Comparison of ENCODE assay signal across 19 cellular contexts in genomic region chr7:24974026-24974832, GRCh38. TPM values are rescaled to one million over a fixed set of nuclear protein-coding genes. Genes with fewer than 3 reads are reported as not detected.
DNase-seq lines count a peak whose midpoint lies in the region; ATAC-seq and TF ChIP-seq lines count a peak whose summit lies in the region.
"Had no signal": no experiment of that assay in that cellular context is flagged by ENCODE, and none has a peak within 500 bp of the region (broad histone marks: within the 10 kb centered on the region; RNA-seq: fewer than 3 reads in every experiment).

No MANE protein-coding gene starts in this region.

- H3K36me3 Mint-ChIP-seq in activated naive CD4-positive, alpha-beta T cell treated with anti-CD3 and anti-CD28 coated beads, Interleukin-2, amount 50 U/mL, for 24 hours, result peaks cover 3% of the 10 kb centered on the region
- H3K36me3 Mint-ChIP-seq in activated naive CD4-positive, alpha-beta T cell treated with anti-CD3 and anti-CD28 coated beads for 36 hours (ENCODE audit: low read depth), result peaks cover 5% of the 10 kb centered on the region
- H3K36me3 Mint-ChIP-seq in WTC11 (no peaks in the 10 kb centered on the region), CD14-positive monocyte (peaks cover 2 to 17% of the 10 kb centered on the region in 2 donors)

- peaks cover 7% of the 10 kb centered on the region for H4K20me1 ChIP-seq in osteoblast (ENCODE audit: insufficient read depth, low read length)

- H3K79me2 ChIP-seq in osteoblast (ENCODE audit: insufficient read depth, low read length), result peaks cover 89% of the 10 kb centered on the region

- no peaks in the 10 kb centered on the region for H3K9me3 Mint-ChIP-seq in activated naive CD4-positive, alpha-beta T cell treated with anti-CD3 and anti-CD28 coated beads, Interleukin-2, amount 50 U/mL, for 24 hours
- H3K9me3 Mint-ChIP-seq in activated naive CD4-positive, alpha-beta T cell treated with anti-CD3 and anti-CD28 coated beads for 36 hours, result no peaks in the 10 kb centered on the region
- H3K9me3 Mint-ChIP-seq in WTC11, result no peaks in the 10 kb centered on the region
- H3K9me3 Mint-ChIP-seq in CD14-positive monocyte, result peaks cover 0 to 1% (median 0%) of the 10 kb centered on the region in 7 donors
- H3K9me3 Mint-ChIP-seq: CD4-positive, alpha-beta T cell had no signal

- TF ChIP-seq CTCF in WTC11 (IDR thresholded peaks at IDR 0.05), result no peak
- no peak for TF ChIP-seq CTCF in osteoblast (IDR thresholded peaks at IDR 0.05; ENCODE audit: extremely low read depth, low read depth, low read length)
- TF ChIP-seq CTCF in CD14-positive monocyte (IDR thresholded peaks at IDR 0.05), result no peak

- no peak overlapping the region for H3K4me2 ChIP-seq in osteoblast (ENCODE audit: insufficient read depth, low read length)

- intact Hi-C loops in activated naive CD4-positive, alpha-beta T cell treated with anti-CD3 and anti-CD28 coated beads for 36 hours (cut with micrococcal nuclease), result no loop called here
- intact Hi-C loops in CD14-positive monocyte (cut with micrococcal nuclease), result no loop called here

- no peak for ATAC-seq in WTC11
- no peak for ATAC-seq in SK-N-SH treated with all-trans-retinoic acid at 6 μM for 48 hours

- no peak for DNase-seq in activated naive CD4-positive, alpha-beta T cell treated with anti-CD3 and anti-CD28 coated beads for 36 hours
- peak; percentile 45 for DNase-seq in MG63
- DNase-seq in WTC11 (ENCODE audit: low spot score), result no peak
- no peak for DNase-seq in osteoblast (ENCODE audit: insufficient read length, low spot score, missing footprints)
- DNase-seq in CD14-positive monocyte (ENCODE audit: low spot score), result no peak
- no peak for DNase-seq in NCI-H2171 (lab: John Stamatoyannopoulos, UW)
- DNase-seq: 8988T; CD4-positive, alpha-beta T cell; EL; KBM-7; NCI-H1417 treated with DMSO at 0.1 percent for 48 hours; NCI-H187 treated with DMSO at 0.1 percent for 48 hours; NCI-H446; SHP77 treated with DMSO at 0.1 percent for 48 hours; SK-N-SH; T-helper 1 cell had no signal

- H3K36me3 ChIP-seq in MG63 (peaks cover 4% of the 10 kb centered on the region), osteoblast (ENCODE audit: insufficient read depth, low read length) (no peaks in the 10 kb centered on the region)

- no peak overlapping the region for H2AFZ ChIP-seq in osteoblast (ENCODE audit: low read length)

- peaks cover 86% of the 10 kb centered on the region for H3K4me1 Mint-ChIP-seq in activated naive CD4-positive, alpha-beta T cell treated with anti-CD3 and anti-CD28 coated beads, Interleukin-2, amount 50 U/mL, for 24 hours
- peaks cover 70% of the 10 kb centered on the region for H3K4me1 Mint-ChIP-seq in activated naive CD4-positive, alpha-beta T cell treated with anti-CD3 and anti-CD28 coated beads for 36 hours (ENCODE audit: low read depth)
- H3K4me1 Mint-ChIP-seq in WTC11 (peaks cover 65% of the 10 kb centered on the region), CD14-positive monocyte (peaks cover 21% of the 10 kb centered on the region)

- H3K4me3 ChIP-seq in MG63 (no peak overlapping the region), osteoblast (ENCODE audit: insufficient read depth, low read length) (no peak overlapping the region)

- H3K27ac Mint-ChIP-seq in activated naive CD4-positive, alpha-beta T cell treated with anti-CD3 and anti-CD28 coated beads, Interleukin-2, amount 50 U/mL, for 24 hours, result no peak overlapping the region
- no peak overlapping the region for H3K27ac Mint-ChIP-seq in activated naive CD4-positive, alpha-beta T cell treated with anti-CD3 and anti-CD28 coated beads for 36 hours
- H3K27ac Mint-ChIP-seq in WTC11, result peak overlapping the region; percentile 9; the same call in 1 of the 2 replicates
- H3K27ac Mint-ChIP-seq in CD14-positive monocyte, result peak overlapping the region in 1 of 7 donors; percentile 3
- H3K27ac Mint-ChIP-seq: B cell; CD4-positive, alpha-beta T cell had no signal

- H3K27me3 ChIP-seq in MG63 (no peaks in the 10 kb centered on the region), osteoblast (ENCODE audit: insufficient read depth, low read length) (no peaks in the 10 kb centered on the region)

- H3K27me3 Mint-ChIP-seq in activated naive CD4-positive, alpha-beta T cell treated with anti-CD3 and anti-CD28 coated beads, Interleukin-2, amount 50 U/mL, for 24 hours, result no peaks in the 10 kb centered on the region
- no peaks in the 10 kb centered on the region for H3K27me3 Mint-ChIP-seq in activated naive CD4-positive, alpha-beta T cell treated with anti-CD3 and anti-CD28 coated beads for 36 hours (ENCODE audit: low read depth)
- H3K27me3 Mint-ChIP-seq in WTC11 (ENCODE audit: low read depth) (peaks cover 13% of the 10 kb centered on the region), CD14-positive monocyte (ENCODE audit: low read depth in 3 of 3) (peaks cover 10 to 18% (median 14%) of the 10 kb centered on the region in 3 donors)
- H3K27me3 Mint-ChIP-seq: B cell; CD4-positive, alpha-beta T cell had no signal

- CTCF ChIA-PET in activated naive CD4-positive, alpha-beta T cell treated with anti-CD3 and anti-CD28 coated beads for 36 hours (lab: Charles Lee), result interaction anchor here (2.4 to 3.2 kb wide), 2 partner anchors 154 to 162 kb away, joined by 8 to 12 read pairs; no protein-coding TSS in a partner anchor
- CTCF ChIA-PET in WTC11 (lab: Charles Lee), result interaction anchor here (1.5 kb wide), 1 partner anchor 8 kb away, joined by 3 read pairs; no protein-coding TSS in a partner anchor

- POLR2A ChIA-PET in WTC11 (lab: Charles Lee), result no interaction called here

- peak overlapping the region; percentile 96 for H3K27ac ChIP-seq in osteoblast (ENCODE audit: low read depth, low read length)

- peak overlapping the region; percentile 16 for H3K4me3 Mint-ChIP-seq in activated naive CD4-positive, alpha-beta T cell treated with anti-CD3 and anti-CD28 coated beads, Interleukin-2, amount 50 U/mL, for 24 hours
- H3K4me3 Mint-ChIP-seq in activated naive CD4-positive, alpha-beta T cell treated with anti-CD3 and anti-CD28 coated beads for 36 hours, result no peak overlapping the region
- H3K4me3 Mint-ChIP-seq in WTC11 (no peak overlapping the region), CD14-positive monocyte (no peak overlapping the region)
- H3K4me3 Mint-ChIP-seq: B cell; CD4-positive, alpha-beta T cell had no signal

- H3K4me1 ChIP-seq in osteoblast (ENCODE audit: insufficient read depth, low read length), result peaks cover 60% of the 10 kb centered on the region

- H3K9me3 ChIP-seq in MG63 (peaks cover 6% of the 10 kb centered on the region; the same call in 1 of the 2 replicates), osteoblast (ENCODE audit: low read depth, low read length) (no peaks in the 10 kb centered on the region)
- H3K9me3 ChIP-seq: SK-N-SH had no signal

TF ChIP-seq in WTC11, 78 proteins besides CTCF, POLR2A, EP300 and RAD21 (continues in another document):
- TF ChIP-seq JAZF1 (CRISPR knock-in tag; IDR thresholded peaks at IDR 0.05) (no peak), FOXJ3 (CRISPR knock-in tag; IDR thresholded peaks at IDR 0.05; ENCODE audit: borderline replicate concordance) (no peak), MAX (CRISPR knock-in tag; IDR thresholded peaks at IDR 0.05) (no peak), GABPB1 (CRISPR knock-in tag; IDR thresholded peaks at IDR 0.05) (no peak), NFE2L1 (CRISPR knock-in tag; IDR thresholded peaks at IDR 0.05) (no peak), CREB1 (CRISPR knock-in tag; IDR thresholded peaks at IDR 0.05) (no peak)

TF ChIP-seq in SK-N-SH treated with all-trans-retinoic acid at 6 μM for 48 hours, 23 proteins besides CTCF, POLR2A, EP300 and RAD21:
- TF ChIP-seq PATZ1 (CRISPR knock-in tag; IDR thresholded peaks at IDR 0.05; ENCODE audit: borderline replicate concordance), result no peak
- TF ChIP-seq ZNF70 (CRISPR knock-in tag; IDR thresholded peaks at IDR 0.05), result no peak
- TF ChIP-seq ESRRG (CRISPR knock-in tag; IDR thresholded peaks at IDR 0.05), result no peak
- no peak for TF ChIP-seq ZFP30 (CRISPR knock-in tag; IDR thresholded peaks at IDR 0.05)
- no peak for TF ChIP-seq TOX (CRISPR knock-in tag; IDR thresholded peaks at IDR 0.05; ENCODE audit: borderline replicate concordance)
- no peak for TF ChIP-seq ZFP3 (CRISPR knock-in tag; IDR thresholded peaks at IDR 0.05)

RNA-seq across cellular contexts. Expression of gene OSBPL3, which starts 5.7 kb away (rescaled TPM):
- total RNA-seq in activated naive CD4-positive, alpha-beta T cell treated with anti-CD3 and anti-CD28 coated beads for 36 hours, result 10 to 100 TPM; 25.1 to 27.9 TPM
- 2.3 and 5.6 TPM in 2 replicates for total RNA-seq in MG63 (2014; rRNA removed; shearing (Covaris generic); ENCODE audit: low replicate concordance)
- 16.0 to 20.2 TPM (median 17.1 TPM) in 3 replicates for total RNA-seq in WTC11 (2021)
- total RNA-seq in osteoblast, result 30.8 and 37.7 TPM in 2 replicates
- polyA plus RNA-seq in CD14-positive monocyte, result 1 to 10 TPM; 2.6 to 3.7 TPM
